8 cellular contexts compared by ENCODE assay signal in the genomic region with DNA sequence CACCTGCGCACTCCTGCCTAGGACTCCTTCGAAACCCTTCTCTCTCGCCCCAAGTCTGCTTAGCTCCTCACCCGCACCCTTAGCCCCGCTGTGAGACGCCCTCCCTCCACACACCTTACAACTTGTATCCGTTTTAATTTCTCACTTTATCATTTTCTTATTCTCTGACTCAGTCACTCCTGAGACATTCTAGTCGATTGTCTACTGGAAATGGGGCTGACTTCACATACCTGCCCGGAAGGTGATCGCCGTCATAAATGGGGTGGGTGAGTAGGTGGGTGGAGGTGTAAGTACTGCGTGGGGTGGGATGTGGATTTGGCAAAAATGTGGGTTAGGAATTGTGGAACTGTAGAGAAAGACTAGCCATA. TPM values are rescaled to one million over a fixed set of nuclear protein-coding genes. Genes with fewer than 3 reads are reported as not detected.
DNase-seq lines count a peak whose midpoint lies in the region; ATAC-seq and FAIRE-seq lines count a peak whose summit lies in the region.

No MANE protein-coding gene starts in this region.

- peak; percentile 30 for DNase-seq in RKO (ENCODE audit: low spot score)
- peak; percentile 60 to 79 for DNase-seq in activated naive CD4-positive, alpha-beta T cell treated with anti-CD3 and anti-CD28 coated beads, Interleukin-2, amount 50 U/mL, for 72 hours (ENCODE audit: low spot score in 2 of 2)
- peak; percentile 74 to 75 for DNase-seq in stimulated activated CD4-positive, alpha-beta T cell treated with anti-CD3 and anti-CD28 coated beads, Interleukin-2, amount 100 ng/mL, for 24 hours
- DNase-seq in NCI-H82 treated with DMSO at 0.1 percent for 48 hours (lab: John Stamatoyannopoulos, UW; ENCODE audit: unreplicated experiment): no peak
- DNase-seq in HTR-8/SVneo (ENCODE audit: insufficient read length, low spot score): no peak

- peak; percentile 39 for ATAC-seq in GM18502 (IDR thresholded peaks at IDR 0.05; ENCODE audit: poor library complexity, unreplicated experiment)
- ATAC-seq in HG02763 (IDR thresholded peaks at IDR 0.05; ENCODE audit: unreplicated experiment): peak; percentile 31
- peak; percentile 76 to 78 for ATAC-seq in activated naive CD4-positive, alpha-beta T cell treated with anti-CD3 and anti-CD28 coated beads, Interleukin-2, amount 50 U/mL, for 72 hours

- FAIRE-seq in HTR-8/SVneo (lab: Jason Lieb, UNC): no peak

- H3K9me3 Mint-ChIP-seq in activated naive CD4-positive, alpha-beta T cell treated with anti-CD3 and anti-CD28 coated beads, Interleukin-2, amount 50 U/mL, for 72 hours: no peaks in the 10 kb centered on the region

- H3K9me3 ChIP-seq in iPS-18c (ENCODE audit: control insufficient read depth, insufficient read depth, low read length): no peaks in the 10 kb centered on the region

- H3K27ac Mint-ChIP-seq in activated naive CD4-positive, alpha-beta T cell treated with anti-CD3 and anti-CD28 coated beads, Interleukin-2, amount 50 U/mL, for 72 hours: peak overlapping the region; percentile 98

- H3K4me3 ChIP-seq in iPS-18c (ENCODE audit: insufficient read depth, low read depth, low read length): peak overlapping the region; percentile 88

- peaks cover 8 to 14% of the 10 kb centered on the region in 2 donors for H3K36me3 Mint-ChIP-seq in activated naive CD4-positive, alpha-beta T cell treated with anti-CD3 and anti-CD28 coated beads, Interleukin-2, amount 50 U/mL, for 72 hours

RNA-seq across cellular contexts. Expression of gene NDFIP2, which starts 0.7 kb away (rescaled TPM):
- 100 to 1,000 TPM; 107 to 152 TPM for total RNA-seq in activated naive CD4-positive, alpha-beta T cell treated with anti-CD3 and anti-CD28 coated beads, Interleukin-2, amount 50 U/mL, for 72 hours

Comparison
In these comparisons a context has a peak if more than half of its experiments do, and no peak if none do; other contexts are left out.
1. DNase-seq: peak in RKO (single experiment), activated naive CD4-positive, alpha-beta T cell treated with anti-CD3 and anti-CD28 coated beads, Interleukin-2, amount 50 U/mL, for 72 hours (2 of 2) and stimulated activated CD4-positive, alpha-beta T cell treated with anti-CD3 and anti-CD28 coated beads, Interleukin-2, amount 100 ng/mL, for 24 hours (2 of 2); none in NCI-H82 treated with DMSO at 0.1 percent for 48 hours (single experiment) and HTR-8/SVneo (single experiment).
2. Peak in every context shown above with its lines, with median percentiles within 50 percentile points of each other: ATAC-seq.